8 cellular contexts compared by ENCODE assay signal in genomic region chr18:44130365-44130942, GRCh38.
DNase-seq lines count a peak whose midpoint lies in the region; ATAC-seq, FAIRE-seq and TF ChIP-seq lines count a peak whose summit lies in the region.

No MANE protein-coding gene starts in this region.

- FAIRE-seq in GM12891 (lab: Jason Lieb, UNC) = peak; percentile 63

- no peak for TF ChIP-seq POLR2A in GM12891 (IDR thresholded peaks at IDR 0.05; ENCODE audit: low read depth, low read length)

- no peak for ATAC-seq in GM21717 (IDR thresholded peaks at IDR 0.05; ENCODE audit: unreplicated experiment)

- DNase-seq in ACHN = peak; percentile 31
- DNase-seq in GM12891 (ENCODE audit: insufficient read length, low spot score) = peak; percentile 36
- peak; percentile 56 for DNase-seq in M059J (ENCODE audit: low read depth)
- DNase-seq in SK-MEL-5 (ENCODE audit: low read depth, low spot score) = peak; percentile 65
- peak; percentile 24 for DNase-seq in foreskin melanocyte
- DNase-seq in renal cortical epithelial cell (ENCODE audit: low read depth) = peak; percentile 50
- DNase-seq in NCI-H187 treated with DMSO at 0.1 percent for 48 hours (lab: John Stamatoyannopoulos, UW) = no peak

- in situ Hi-C loops in ACHN (cut with HindIII; ENCODE audit: low pct_ligation_motif_present, low pct_unique_long_range_greater_than_20kb, low sequenced_read_pairs) = no loop called here
- in situ Hi-C loops in SK-MEL-5 (cut with HindIII; ENCODE audit: low pct_unique_long_range_greater_than_20kb, low sequenced_read_pairs) = no loop called here

TF ChIP-seq in GM12891, 5 proteins besides CTCF, POLR2A, EP300 and RAD21:
- TF ChIP-seq TAF1 (IDR thresholded peaks at IDR 0.05; ENCODE audit: low read depth, low read length) (no peak), POLR2AphosphoS5 (IDR thresholded peaks at IDR 0.05; ENCODE audit: low read depth, low read length) (no peak), POU2F2 (IDR thresholded peaks at IDR 0.05; ENCODE audit: low read depth, low read length) (no peak), PAX5 (IDR thresholded peaks at IDR 0.05; ENCODE audit: insufficient read depth, low read length, severe bottlenecking) (no peak), SPI1 (IDR thresholded peaks at IDR 0.05; ENCODE audit: low read depth, low read length) (no peak)
TF ChIP-seq in GM12891: peak in this region for 0.
